In genomic region chr10:34524369-34525091, GRCh38 we compare ENCODE assay signal across 20 cellular contexts.
DNase-seq lines count a peak whose midpoint lies in the region; ATAC-seq and TF ChIP-seq lines count a peak whose summit lies in the region.
"Had no signal": no experiment of that assay in that cellular context is flagged by ENCODE, and none has a peak within 500 bp of the region (broad histone marks: within the 10 kb centered on the region; RNA-seq: fewer than 3 reads in every experiment).

No MANE protein-coding gene starts in this region.

- H3K27me3 ChIP-seq in foreskin keratinocyte, result no peaks in the 10 kb centered on the region
- H3K27me3 ChIP-seq: BE2C, cardiac muscle cell, ovary, testis had no signal

- H3K27ac Mint-ChIP-seq in T-helper 17 cell (no peak overlapping the region), chondrocyte (ENCODE audit: unreplicated experiment) (no peak overlapping the region)
- H3K27ac Mint-ChIP-seq: activated CD4-positive, alpha-beta memory T cell treated with anti-CD3 and anti-CD28 coated beads for 36 hours; activated naive CD8-positive, alpha-beta T cell treated with anti-CD3 and anti-CD28 coated beads, Interleukin-2, amount 10 ng/mL, durations not matched to agents 7 days and 5 days had no signal

- H3K4me3 Mint-ChIP-seq in T-helper 17 cell (no peak overlapping the region), chondrocyte (ENCODE audit: unreplicated experiment) (no peak overlapping the region)
- H3K4me3 Mint-ChIP-seq: activated CD4-positive, alpha-beta memory T cell treated with anti-CD3 and anti-CD28 coated beads for 36 hours; activated naive CD8-positive, alpha-beta T cell treated with anti-CD3 and anti-CD28 coated beads, Interleukin-2, amount 10 ng/mL, durations not matched to agents 7 days and 5 days; activated T-cell treated with anti-CD3 and anti-CD28 coated beads, Interleukin-2, amount 50 U/mL, for 4 hours had no signal

- peaks cover 56% of the 10 kb centered on the region for H3K4me1 ChIP-seq in foreskin keratinocyte

- H3K36me3 Mint-ChIP-seq in T-helper 17 cell (ENCODE audit: low read depth) (no peaks in the 10 kb centered on the region), chondrocyte (ENCODE audit: low read depth) (no peaks in the 10 kb centered on the region)
- H3K36me3 Mint-ChIP-seq: activated CD4-positive, alpha-beta memory T cell treated with anti-CD3 and anti-CD28 coated beads for 36 hours; activated naive CD8-positive, alpha-beta T cell treated with anti-CD3 and anti-CD28 coated beads, Interleukin-2, amount 10 ng/mL, durations not matched to agents 7 days and 5 days had no signal

- TF ChIP-seq CTCF in foreskin keratinocyte (conservative IDR thresholded peaks at IDR 0.05) (no peak), chondrocyte (IDR thresholded peaks at IDR 0.05) (no peak)

- H3K4me1 Mint-ChIP-seq in T-helper 17 cell (peaks cover 3% of the 10 kb centered on the region), chondrocyte (ENCODE audit: low read depth) (peaks cover 34% of the 10 kb centered on the region)
- H3K4me1 Mint-ChIP-seq: activated naive CD8-positive, alpha-beta T cell treated with anti-CD3 and anti-CD28 coated beads, Interleukin-2, amount 10 ng/mL, durations not matched to agents 7 days and 5 days had no signal

- H3K9me3 Mint-ChIP-seq in chondrocyte (ENCODE audit: low read depth), result peaks cover 3% of the 10 kb centered on the region
- H3K9me3 Mint-ChIP-seq: activated CD4-positive, alpha-beta memory T cell treated with anti-CD3 and anti-CD28 coated beads for 36 hours; activated naive CD8-positive, alpha-beta T cell treated with anti-CD3 and anti-CD28 coated beads, Interleukin-2, amount 10 ng/mL, durations not matched to agents 7 days and 5 days; activated T-cell treated with anti-CD3 and anti-CD28 coated beads, Interleukin-2, amount 50 U/mL, for 4 hours had no signal

- ATAC-seq in GM18499 (IDR thresholded peaks at IDR 0.05; ENCODE audit: insufficient read depth, unreplicated experiment) (peak; percentile 39), GM19397 (IDR thresholded peaks at IDR 0.05; ENCODE audit: unreplicated experiment) (peak; percentile 46), HG03520 (IDR thresholded peaks at IDR 0.05; ENCODE audit: unreplicated experiment) (peak; percentile 37), foreskin keratinocyte (no peak), T-helper 17 cell (no peak), HG02588 (IDR thresholded peaks at IDR 0.05; ENCODE audit: unreplicated experiment) (no peak)
- ATAC-seq: activated T-cell treated with anti-CD3 and anti-CD28 coated beads, Interleukin-2, amount 50 U/mL, for 4 hours had no signal

- H3K27ac ChIP-seq in foreskin keratinocyte, result peak overlapping the region; percentile 18
- H3K27ac ChIP-seq: cardiac muscle cell, ovary, testis had no signal

- H3K9me3 ChIP-seq in T-helper 17 cell (ENCODE audit: control insufficient read depth, low read length, poor library complexity, severe bottlenecking), result no peaks in the 10 kb centered on the region
- H3K9me3 ChIP-seq: BE2C, ovary, testis had no signal

- H3K27me3 Mint-ChIP-seq in T-helper 17 cell (peaks cover 38% of the 10 kb centered on the region), chondrocyte (ENCODE audit: low read depth) (no peaks in the 10 kb centered on the region)

- no peak for DNase-seq in foreskin keratinocyte
- no peak for DNase-seq in T-helper 17 cell
- no peak for DNase-seq in chondrocyte (ENCODE audit: low spot score)
- DNase-seq in NCI-H1930 (lab: John Stamatoyannopoulos, UW), result no peak
- DNase-seq: activated CD4-positive, alpha-beta memory T cell treated with anti-CD3 and anti-CD28 coated beads for 36 hours; activated naive CD8-positive, alpha-beta T cell treated with anti-CD3 and anti-CD28 coated beads, Interleukin-2, amount 10 ng/mL, durations not matched to agents 7 days and 5 days; activated T-cell treated with anti-CD3 and anti-CD28 coated beads, Interleukin-2, amount 50 U/mL, for 4 hours; BE2C; effector CD4-positive, alpha-beta T cell; KG1; NCI-H146; NCI-H446; ovary; stimulated activated CD4-positive, alpha-beta T cell treated with anti-CD3 and anti-CD28 coated beads, Interleukin-4, amount 100 ng/mL, for 24 hours; testis had no signal

Comparison
In these comparisons a context has a peak if more than half of its experiments do, and no peak if none do; other contexts are left out.
1. ATAC-seq: peak in GM18499 (single experiment), GM19397 (single experiment) and HG03520 (single experiment); none in foreskin keratinocyte (single experiment), T-helper 17 cell (single experiment) and HG02588 (single experiment).